ENCODE assay signal across 12 cellular contexts in genomic region chr15:90046289-90046688, GRCh38. TPM values are rescaled to one million over a fixed set of nuclear protein-coding genes. Genes with fewer than 3 reads are reported as not detected.
DNase-seq lines count a peak whose midpoint lies in the region; ATAC-seq, FAIRE-seq and TF ChIP-seq lines count a peak whose summit lies in the region.
"Had no signal": no experiment of that assay in that cellular context is flagged by ENCODE, and none has a peak within 500 bp of the region (broad histone marks: within the 10 kb centered on the region; RNA-seq: fewer than 3 reads in every experiment).

No MANE protein-coding gene starts in this region.

- H3K9ac ChIP-seq in BLaER1: peak overlapping the region; percentile 2; the same call in 1 of the 2 replicates
- H3K9ac ChIP-seq in MM.1S (ENCODE audit: low read length): peak overlapping the region; percentile 76
- no peak overlapping the region for H3K9ac ChIP-seq in H1 (replicated peaks in 1 of 4; ENCODE audit: extremely low read depth in 1 of 4, low read depth in 3 of 4, low read length in 3 of 4)

- POLR2A ChIA-PET in H1 (lab: Charles Lee; ENCODE audit: partially characterized antibody) (interaction anchor here (1.0 kb wide), 1 partner anchor 8 kb away, joined by 3 read pairs; no protein-coding TSS in a partner anchor), WTC11 (lab: Charles Lee) (no interaction called here)

- no peak overlapping the region for H3K14ac ChIP-seq in H1 (ENCODE audit: insufficient read length)

- no peak overlapping the region for H2BK120ac ChIP-seq in H1 (replicated peaks; ENCODE audit: low read depth, low read length)

- DNase-seq in MM.1S (no peak), H1 (ENCODE audit: low read depth in 1 of 2, low spot score in 2 of 2) (no peak), pancreas (peak in 1 of 6 donors; percentile 55), G401 (ENCODE audit: low spot score) (no peak), WTC11 (ENCODE audit: low spot score) (no peak), cardiac septum (ENCODE audit: low spot score) (no peak)
- DNase-seq: NCI-H1436 treated with DMSO at 0.1 percent for 48 hours, tibial artery had no signal

- 0 out of 2 replicates have a peak overlapping the region, but pooled peaks have one; percentile 46 for H2BK15ac ChIP-seq in H1 (ENCODE audit: low read length)

- FAIRE-seq in H1 (lab: Jason Lieb, UNC): no peak
- FAIRE-seq in pancreas (lab: Jason Lieb, UNC): no peak

- H2BK5ac ChIP-seq in H1 (ENCODE audit: low read depth, low read length): peak overlapping the region; percentile 16; the same call in 1 of the 2 replicates

- no peak for TF ChIP-seq RAD21 in H1 (IDR thresholded peaks at IDR 0.05 in 1 of 2, conservative IDR thresholded peaks at IDR 0.05 in 1 of 2; ENCODE audit: low read depth in 2 of 2, low read length in 2 of 2)

- H3K4me2 ChIP-seq in BLaER1 (peak overlapping the region; percentile 66), MM.1S (ENCODE audit: low read depth, low read length) (peak overlapping the region; percentile 66), H1 (ENCODE audit: insufficient read depth in 1 of 2, low read depth in 2 of 2, low read length in 2 of 2) (no peak overlapping the region)

- no peak overlapping the region for H3K23ac ChIP-seq in H1 (ENCODE audit: insufficient read length)

- in situ Hi-C loops in G401 (cut with HindIII; ENCODE audit: low sequenced_read_pairs): no loop called here

- H3F3A ChIP-seq in MM.1S (ENCODE audit: insufficient read depth, low read length): peaks cover 23% of the 10 kb centered on the region

- intact Hi-C loops in pancreas (cut with DNase I) (no loop called here), cardiac septum (cut with DNase I) (no loop called here)

- H3K27me3 ChIP-seq in BLaER1 (no peaks in the 10 kb centered on the region), MM.1S (replicated peaks; ENCODE audit: insufficient read depth, low read length) (no peaks in the 10 kb centered on the region), H1 (replicated peaks in 1 of 4; ENCODE audit: control insufficient read depth in 3 of 4, extremely low read depth in 1 of 4, insufficient read depth in 3 of 4, low read length in 3 of 4) (no peaks in the 10 kb centered on the region), pancreas (no peaks in the 10 kb centered on the region)
- H3K27me3 ChIP-seq: tibial artery had no signal

- no peak overlapping the region for H3K18ac ChIP-seq in H1 (ENCODE audit: extremely low read depth, low read length)

- H3K36me3 ChIP-seq in BLaER1 (0 out of 2 replicates have a peak, but pooled peaks cover 4% of the 10 kb centered on the region), MM.1S (replicated peaks; ENCODE audit: insufficient read depth, low read length) (no peaks in the 10 kb centered on the region), H1 (ENCODE audit: control insufficient read depth in 2 of 4, insufficient read depth in 4 of 4, low read length in 3 of 4) (no peaks in the 10 kb centered on the region), pancreas (no peaks in the 10 kb centered on the region)
- H3K36me3 ChIP-seq: tibial artery had no signal

- H3K79me2 ChIP-seq in MM.1S (ENCODE audit: low read length): peaks cover 83% of the 10 kb centered on the region
- no peaks in the 10 kb centered on the region; a peak in 1 of 4 replicates for H3K79me2 ChIP-seq in H1 (ENCODE audit: control insufficient read depth in 1 of 2, insufficient read depth in 2 of 2, low read length in 2 of 2)

- H3K9me3 ChIP-seq in BLaER1 (no peaks in the 10 kb centered on the region), MM.1S (replicated peaks; ENCODE audit: insufficient read depth, low read length) (no peaks in the 10 kb centered on the region), H1 (ENCODE audit: insufficient read depth in 2 of 2, low read depth in 1 of 2, low read length in 1 of 2) (no peaks in the 10 kb centered on the region), pancreas (no peaks in the 10 kb centered on the region)
- H3K9me3 ChIP-seq: tibial artery had no signal

- no peak for TF ChIP-seq POLR2A in H1 (IDR thresholded peaks at IDR 0.05; ENCODE audit: control extremely low read depth in 1 of 2, low read depth in 2 of 2, low read length in 2 of 2)

- H3K4me3 Mint-ChIP-seq in WTC11: no peak overlapping the region
- H3K4me3 Mint-ChIP-seq: activated naive CD4-positive, alpha-beta T cell treated with anti-CD3 and anti-CD28 coated beads, Interleukin-2, amount 50 U/mL, for 24 hours had no signal

- H2BK12ac ChIP-seq in H1 (ENCODE audit: low read depth, low read length): no peak overlapping the region

- no peaks in the 10 kb centered on the region for H3K27me3 Mint-ChIP-seq in WTC11 (ENCODE audit: low read depth)
- H3K27me3 Mint-ChIP-seq: activated naive CD4-positive, alpha-beta T cell treated with anti-CD3 and anti-CD28 coated beads, Interleukin-2, amount 50 U/mL, for 24 hours had no signal

- H3K36me3 Mint-ChIP-seq in WTC11: no peaks in the 10 kb centered on the region

- H2BK20ac ChIP-seq in H1 (ENCODE audit: low read length): no peak overlapping the region

- H3K9me2 ChIP-seq in MM.1S (replicated peaks; ENCODE audit: insufficient read depth, low read length): no peaks in the 10 kb centered on the region

- H3K4me1 ChIP-seq in BLaER1 (peaks cover 99% of the 10 kb centered on the region), MM.1S (ENCODE audit: low read length) (peaks cover 33% of the 10 kb centered on the region), H1 (replicated peaks in 1 of 4; ENCODE audit: control insufficient read depth in 3 of 4, insufficient read depth in 4 of 4, low read length in 3 of 4) (peaks cover 0 to 16% (median 3%) of the 10 kb centered on the region in 4 experiments; a peak in 3 of 7 replicates), pancreas (peaks cover 29 to 33% (median 31%) of the 10 kb centered on the region in 3 donors)

- no peaks in the 10 kb centered on the region for H3K23me2 ChIP-seq in H1 (ENCODE audit: low read depth, low read length)

- H3K79me1 ChIP-seq in H1 (ENCODE audit: low read depth, low read length): peaks cover 16% of the 10 kb centered on the region

- TF ChIP-seq EP300 in H1 (IDR thresholded peaks at IDR 0.05; ENCODE audit: borderline replicate concordance in 1 of 2, low read depth in 2 of 2, low read length in 2 of 2): no peak

- H3K9me3 Mint-ChIP-seq in WTC11: no peaks in the 10 kb centered on the region
- H3K9me3 Mint-ChIP-seq: activated naive CD4-positive, alpha-beta T cell treated with anti-CD3 and anti-CD28 coated beads, Interleukin-2, amount 50 U/mL, for 24 hours had no signal

- no peak overlapping the region for H4K5ac ChIP-seq in H1 (ENCODE audit: insufficient read length, low read depth, low read length)

- peaks cover 16% of the 10 kb centered on the region; the same call in 1 of the 2 replicates for H3K4me1 Mint-ChIP-seq in WTC11

- H2AK5ac ChIP-seq in H1 (ENCODE audit: low read depth, low read length): 0 out of 2 replicates have a peak overlapping the region, but pooled peaks have one; percentile 49

- no peak overlapping the region for H3K4me3 ChIP-seq in BLaER1
- H3K4me3 ChIP-seq in MM.1S (ENCODE audit: low read length): no peak overlapping the region
- no peak overlapping the region for H3K4me3 ChIP-seq in H1 (ENCODE audit: extremely low read depth in 1 of 4, insufficient read depth in 2 of 4, low read depth in 3 of 4, low read length in 4 of 4)
- no peak overlapping the region for H3K4me3 ChIP-seq in pancreas
- H3K4me3 ChIP-seq: lung, tibial artery had no signal

- H4K91ac ChIP-seq in H1 (replicated peaks; ENCODE audit: insufficient read length, low read length): no peak overlapping the region

- peaks cover 10% of the 10 kb centered on the region; the same call in 1 of the 2 replicates for H4K20me1 ChIP-seq in BLaER1
- H4K20me1 ChIP-seq in MM.1S (ENCODE audit: insufficient read depth, low read length): no peaks in the 10 kb centered on the region
- H4K20me1 ChIP-seq in H1 (replicated peaks in 1 of 2; ENCODE audit: control insufficient read depth in 1 of 2, insufficient read depth in 2 of 2, low read length in 2 of 2): peaks cover 0 to 1% of the 10 kb centered on the region in 2 experiments

- peak overlapping the region; percentile 62 for H3K27ac ChIP-seq in BLaER1
- peak overlapping the region; percentile 99 for H3K27ac ChIP-seq in MM.1S (ENCODE audit: low read length)
- no peak overlapping the region for H3K27ac ChIP-seq in H1 (ENCODE audit: low read depth, low read length)
- peak overlapping the region; percentile 1 to 80 (median 63) for H3K27ac ChIP-seq in pancreas
- H3K27ac ChIP-seq: tibial artery had no signal

- 0 out of 2 replicates have a peak overlapping the region, but pooled peaks have one; percentile 49 for H2AFZ ChIP-seq in MM.1S (ENCODE audit: low read length)
- no peak overlapping the region for H2AFZ ChIP-seq in H1 (ENCODE audit: low read length)

- no peak overlapping the region for H3K4ac ChIP-seq in H1 (replicated peaks; ENCODE audit: insufficient read length, low read depth, low read length)

- no peak overlapping the region for H3K56ac ChIP-seq in H1 (replicated peaks; ENCODE audit: insufficient read length, low read depth, low read length)

- CTCF ChIA-PET in H1 (lab: Charles Lee; ENCODE audit: partially characterized antibody): interaction anchor here (1.0 to 3.2 kb wide), 6 partner anchors 14 to 105 kb away, joined by 3 to 13 read pairs (median 3); no protein-coding TSS in a partner anchor
- CTCF ChIA-PET in WTC11 (lab: Charles Lee): no interaction called here

- TF ChIP-seq CTCF in MM.1S (IDR thresholded peaks at IDR 0.05; ENCODE audit: low read length): no peak
- TF ChIP-seq CTCF in H1 (IDR thresholded peaks at IDR 0.05; ENCODE audit: control extremely low read depth in 1 of 3, insufficient read depth in 1 of 3, low read depth in 1 of 3, low read length in 3 of 3): no peak
- TF ChIP-seq CTCF in pancreas (IDR thresholded peaks at IDR 0.05): no peak
- no peak for TF ChIP-seq CTCF in WTC11 (IDR thresholded peaks at IDR 0.05)

- peak overlapping the region; percentile 73 for H4K8ac ChIP-seq in H1 (ENCODE audit: extremely low read depth, insufficient read depth, low read length)

- H3K27ac Mint-ChIP-seq in WTC11: no peak overlapping the region
- H3K27ac Mint-ChIP-seq: activated naive CD4-positive, alpha-beta T cell treated with anti-CD3 and anti-CD28 coated beads, Interleukin-2, amount 50 U/mL, for 24 hours had no signal

- ATAC-seq in pancreas: no peak
- ATAC-seq in HG03280 (IDR thresholded peaks at IDR 0.05; ENCODE audit: unreplicated experiment): no peak
- ATAC-seq in WTC11: no peak

- 81% methylated on average over 7 of the region's 7 CpGs; no CpG with 5 or more reads in 1 of the 2 experiments for WGBS in H1 (ENCODE audit: extremely low coverage in 1 of 2, insufficient coverage in 1 of 2, insufficient read length in 1 of 2, insufficient replicate concordance in 2 of 2, low coverage in 1 of 2, low lambda C conversion rate in 2 of 2, missing lambda C conversion rate in 1 of 2), 2 experiments
- WGBS in pancreas, 2 donors: 74 to 76% methylated on average over 7 of the region's 7 CpGs

RNA-seq across cellular contexts. Expression of gene ZNF710, which starts 45.2 kb away (rescaled TPM):
- 24.0 and 26.2 TPM in 2 replicates for total RNA-seq in H1 (2021; fragmentation: NEBNext Ultra II Directional; extraction: Animal tissue kit (Norgen Biotek cat#: 25700))
- 10.5 and 14.4 TPM in 2 replicates for polyA plus RNA-seq in H1 (2011; rRNA removed)
- 6.5 TPM for polyA plus RNA-seq in H1 (2011; cell fraction: cytosol; rRNA removed)
- 10.5 TPM for polyA plus RNA-seq in H1 (2011; cell fraction: nucleus; rRNA removed)
- 11.0 to 19.6 TPM (median 12.4 TPM) in 4 replicates for polyA plus RNA-seq in H1 (2012, experiment 1 of 2)
- 9.9 TPM for polyA plus RNA-seq in H1 (2012, experiment 2 of 2)
- polyA plus RNA-seq in H1 (2013, experiment 1 of 2): 23.2 TPM
- 23.2 TPM for polyA plus RNA-seq in H1 (2013, experiment 2 of 2)
- polyA minus RNA-seq in H1 (2011; rRNA and poly(A)+ RNA removed): 6.9 and 11.7 TPM in 2 replicates
- polyA minus RNA-seq in H1 (2011; cell fraction: cytosol; rRNA and poly(A)+ RNA removed): 15.3 TPM
- polyA minus RNA-seq in H1 (2011; cell fraction: nucleus; rRNA and poly(A)+ RNA removed): 7.6 TPM
- total RNA-seq in pancreas: 100 to 1,000 TPM in 1 of 6 donors, 10 to 100 TPM in 5; 31.9 to 298 (median 36.4) TPM
- 100 to 1,000 TPM in 1 of 2 donors, 10 to 100 TPM in 1; 69.2 to 128 TPM for polyA plus RNA-seq in pancreas
- 7.6 and 9.0 TPM in 2 replicates for total RNA-seq in G401 (2014; rRNA removed; shearing (Covaris generic))
- total RNA-seq in WTC11 (2021): 22.3 to 25.9 TPM (median 24.0 TPM) in 3 replicates
- 3.9 TPM for total RNA-seq in cardiac septum

RNA-seq across cellular contexts. Expression of gene IDH2, which starts 56.0 kb away (rescaled TPM):
- 64.2 and 64.6 TPM in 2 replicates for total RNA-seq in H1 (2021; fragmentation: NEBNext Ultra II Directional; extraction: Animal tissue kit (Norgen Biotek cat#: 25700))
- polyA plus RNA-seq in H1 (2011; rRNA removed): 79.7 and 84.6 TPM in 2 replicates
- 83.6 TPM for polyA plus RNA-seq in H1 (2011; cell fraction: cytosol; rRNA removed)
- 83.9 TPM for polyA plus RNA-seq in H1 (2011; cell fraction: nucleus; rRNA removed)
- 57.0 to 99.4 TPM (median 81.5 TPM) in 4 replicates for polyA plus RNA-seq in H1 (2012, experiment 1 of 2)
- polyA plus RNA-seq in H1 (2012, experiment 2 of 2): 63.6 TPM
- polyA plus RNA-seq in H1 (2013, experiment 1 of 2): 43.8 TPM
- 40.8 TPM for polyA plus RNA-seq in H1 (2013, experiment 2 of 2)
- polyA minus RNA-seq in H1 (2011; rRNA and poly(A)+ RNA removed): 67.3 and 74.7 TPM in 2 replicates
- 43.6 TPM for polyA minus RNA-seq in H1 (2011; cell fraction: cytosol; rRNA and poly(A)+ RNA removed)
- 18.6 TPM for polyA minus RNA-seq in H1 (2011; cell fraction: nucleus; rRNA and poly(A)+ RNA removed)
- 100 to 1,000 TPM; 107 to 128 (median 114) TPM for total RNA-seq in pancreas
- polyA plus RNA-seq in pancreas: 10 to 100 TPM; 53.6 to 55.7 TPM
- total RNA-seq in G401 (2014; rRNA removed; shearing (Covaris generic)): 46.2 and 52.9 TPM in 2 replicates
- 53.3 to 80.3 TPM (median 72.3 TPM) in 3 replicates for total RNA-seq in WTC11 (2021)
- 455 TPM for total RNA-seq in cardiac septum

Comparison
In these comparisons a context has a peak if more than half of its experiments do, and no peak if none do; other contexts are left out.
1. H3K4me2 ChIP-seq: peak in BLaER1 (single experiment) and MM.1S (single experiment); none in H1 (0 of 2).
2. H3K9ac ChIP-seq: peak in BLaER1 (single experiment) and MM.1S (single experiment); none in H1 (0 of 4).